12 cellular contexts compared by ENCODE assay signal in the genomic region with DNA sequence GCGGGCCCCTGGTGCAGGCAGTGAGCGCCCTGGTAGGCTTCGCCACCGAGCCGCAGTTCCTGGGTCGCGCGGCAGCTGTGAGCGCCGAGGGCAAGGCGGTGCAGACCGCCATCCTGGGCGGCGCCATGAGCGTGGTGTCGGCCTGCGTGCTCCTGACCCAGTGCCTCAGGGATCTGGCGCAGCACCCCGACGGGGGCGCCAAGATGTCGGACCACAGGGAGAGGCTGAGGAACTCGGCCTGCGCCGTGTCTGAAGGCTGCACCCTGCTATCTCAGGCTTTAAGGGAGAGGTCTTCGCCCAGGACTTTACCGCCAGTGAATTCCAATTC. TPM values are rescaled to one million over a fixed set of nuclear protein-coding genes. Genes with fewer than 3 reads are reported as not detected.
DNase-seq lines count a peak whose midpoint lies in the region; FAIRE-seq and TF ChIP-seq lines count a peak whose summit lies in the region.
"Had no signal": no experiment of that assay in that cellular context is flagged by ENCODE, and none has a peak within 500 bp of the region (broad histone marks: within the 10 kb centered on the region; RNA-seq: fewer than 3 reads in every experiment).

No MANE protein-coding gene starts in this region.

- peak overlapping the region; percentile 91 to 99 (median 98) for H3K4me2 ChIP-seq in BLaER1 treated with 17β-estradiol and CSF1 and Interleukin-3, amounts not matched to agents 10 nM and 100 nM
- H3K4me2 ChIP-seq in KMS-11 (peak overlapping the region; percentile 54; the same call in 1 of the 2 replicates), H1 (ENCODE audit: insufficient read depth in 1 of 2, low read depth in 2 of 2, low read length in 2 of 2) (peak overlapping the region; percentile 76 to 80; a peak in 3 of 4 replicates)

- peak overlapping the region; percentile 85 for H3K4me3 Mint-ChIP-seq in neural crest cell

- peaks cover 25 to 54% (median 36%) of the 10 kb centered on the region in 11 experiments; a peak in 21 of 22 replicates for H3K36me3 ChIP-seq in BLaER1 treated with 17β-estradiol and CSF1 and Interleukin-3, amounts not matched to agents 10 nM and 100 nM
- H3K36me3 ChIP-seq in KMS-11 (ENCODE audit: insufficient read depth) (no peaks in the 10 kb centered on the region), H1 (ENCODE audit: control insufficient read depth in 2 of 4, insufficient read depth in 4 of 4, low read length in 3 of 4) (no peaks in the 10 kb centered on the region; a peak in 1 of 8 replicates), prostate gland (no peaks in the 10 kb centered on the region)

- H3K36me3 Mint-ChIP-seq in neural crest cell (ENCODE audit: low read depth), result peaks cover 9% of the 10 kb centered on the region

- intact Hi-C loops in prostate gland (cut with DNase I), result no loop called here

- no peak overlapping the region for H3K56ac ChIP-seq in H1 (replicated peaks; ENCODE audit: insufficient read length, low read depth, low read length)

- TF ChIP-seq POLR2A in H1 (IDR thresholded peaks at IDR 0.05; ENCODE audit: control extremely low read depth in 1 of 2, low read depth in 2 of 2, low read length in 2 of 2) (no peak), prostate gland (IDR thresholded peaks at IDR 0.05) (no peak)

- no peak overlapping the region for H4K8ac ChIP-seq in H1 (ENCODE audit: extremely low read depth, insufficient read depth, low read length)

- no peak overlapping the region for H2BK20ac ChIP-seq in H1 (ENCODE audit: low read length)

- H3K27me3 Mint-ChIP-seq in neural crest cell (ENCODE audit: low read depth), result no peaks in the 10 kb centered on the region

- H3K23ac ChIP-seq in H1 (ENCODE audit: insufficient read length), result no peak overlapping the region

- no peak overlapping the region for H3K4ac ChIP-seq in H1 (replicated peaks; ENCODE audit: insufficient read length, low read depth, low read length)

- peaks cover 38 to 65% (median 62%) of the 10 kb centered on the region in 11 experiments; a peak in 21 of 22 replicates for H4K20me1 ChIP-seq in BLaER1 treated with 17β-estradiol and CSF1 and Interleukin-3, amounts not matched to agents 10 nM and 100 nM
- no peaks in the 10 kb centered on the region for H4K20me1 ChIP-seq in KMS-11 (ENCODE audit: insufficient read depth)
- peaks cover 2 to 8% of the 10 kb centered on the region in 2 experiments for H4K20me1 ChIP-seq in H1 (replicated peaks in 1 of 2; ENCODE audit: control insufficient read depth in 1 of 2, insufficient read depth in 2 of 2, low read length in 2 of 2)

- no peaks in the 10 kb centered on the region for H3K9me3 ChIP-seq in BLaER1 treated with 17β-estradiol and CSF1 and Interleukin-3, amounts not matched to agents 10 nM and 100 nM (replicated peaks in 1 of 11)
- H3K9me3 ChIP-seq in H1 (ENCODE audit: insufficient read depth in 2 of 2, low read depth in 1 of 2, low read length in 1 of 2), result no peaks in the 10 kb centered on the region; a peak in 1 of 4 replicates
- H3K9me3 ChIP-seq in prostate gland, result no peaks in the 10 kb centered on the region

- H2AK5ac ChIP-seq in H1 (ENCODE audit: low read depth, low read length), result no peak overlapping the region

- peaks cover 45 to 77% (median 61%) of the 10 kb centered on the region in 10 experiments for H3K4me1 ChIP-seq in BLaER1 treated with 17β-estradiol and CSF1 and Interleukin-3, amounts not matched to agents 10 nM and 100 nM
- H3K4me1 ChIP-seq in KMS-11 (ENCODE audit: low read depth, poor library complexity, severe bottlenecking) (peaks cover 16% of the 10 kb centered on the region), H1 (replicated peaks in 1 of 4; ENCODE audit: control insufficient read depth in 3 of 4, insufficient read depth in 4 of 4, low read length in 3 of 4) (peaks cover 0 to 8% (median 5%) of the 10 kb centered on the region in 4 experiments; a peak in 4 of 7 replicates), prostate gland (replicated peaks) (peaks cover 9% of the 10 kb centered on the region)

- H2BK5ac ChIP-seq in H1 (ENCODE audit: low read depth, low read length), result peak overlapping the region; percentile 60; the same call in 1 of the 2 replicates

- POLR2A ChIA-PET in H1 (lab: Charles Lee; ENCODE audit: partially characterized antibody), result interaction anchor here (1.0 to 2.9 kb wide), 6 partner anchors 9 to 105 kb away, joined by 3 to 8 read pairs (median 6); no protein-coding TSS in a partner anchor

- peaks cover 32% of the 10 kb centered on the region for H3K79me2 ChIP-seq in KMS-11 (ENCODE audit: insufficient read depth, low read depth)
- no peaks in the 10 kb centered on the region for H3K79me2 ChIP-seq in H1 (ENCODE audit: control insufficient read depth in 1 of 2, insufficient read depth in 2 of 2, low read length in 2 of 2)

- peak overlapping the region; percentile 81 to 99 (median 96) for H3K4me3 ChIP-seq in BLaER1 treated with 17β-estradiol and CSF1 and Interleukin-3, amounts not matched to agents 10 nM and 100 nM
- no peak overlapping the region for H3K4me3 ChIP-seq in KMS-11 (IDR thresholded peaks at IDR 0.05; ENCODE audit: insufficient read depth, low read depth, low read length)
- H3K4me3 ChIP-seq in H1 (ENCODE audit: extremely low read depth in 1 of 4, insufficient read depth in 2 of 4, low read depth in 3 of 4, low read length in 4 of 4), result peak overlapping the region in 2 of 4 experiments; percentile 81 to 90; a peak in 4 of 8 replicates
- H3K4me3 ChIP-seq in prostate gland, result peak overlapping the region in 1 of 2 donors; percentile 96

- FAIRE-seq in H1 (lab: Jason Lieb, UNC), result no peak

- no peak overlapping the region for H3K18ac ChIP-seq in H1 (ENCODE audit: extremely low read depth, low read length)

- CTCF ChIA-PET in H1 (lab: Charles Lee; ENCODE audit: partially characterized antibody), result interaction anchor here (1.6 to 1.8 kb wide), 2 partner anchors 106 to 263 kb away, joined by 4 to 12 read pairs; no protein-coding TSS in a partner anchor

- no peak for TF ChIP-seq CTCF in KMS-11 (conservative IDR thresholded peaks at IDR 0.05; ENCODE audit: low read depth, low read length)
- TF ChIP-seq CTCF in H1 (IDR thresholded peaks at IDR 0.05; ENCODE audit: control extremely low read depth in 1 of 3, insufficient read depth in 1 of 3, low read depth in 1 of 3, low read length in 3 of 3), result no peak
- TF ChIP-seq CTCF in neural crest cell (conservative IDR thresholded peaks at IDR 0.05), result no peak
- no peak for TF ChIP-seq CTCF in prostate gland (IDR thresholded peaks at IDR 0.05)

- DNase-seq in H1 (ENCODE audit: low read depth in 1 of 2, low spot score in 2 of 2) (no peak), neural crest cell (ENCODE audit: low read depth, low spot score) (no peak), prostate gland (ENCODE audit: low spot score) (no peak), DMS79 (lab: John Stamatoyannopoulos, UW) (no peak), NCI-H226 (no peak), SHP77 (lab: John Stamatoyannopoulos, UW) (no peak)
- DNase-seq: GF-D8; NCI-H2081 treated with DMSO at 0.1 percent for 48 hours; stimulated activated CD4-positive, alpha-beta T cell treated with anti-CD3 and anti-CD28 coated beads, Interleukin-4, amount 100 ng/mL, for 1 hour had no signal

- H3K9ac ChIP-seq in BLaER1 treated with 17β-estradiol and CSF1 and Interleukin-3, amounts not matched to agents 10 nM and 100 nM, result peak overlapping the region; percentile 95 to 100 (median 99); a peak in 21 of 22 replicates
- H3K9ac ChIP-seq in KMS-11 (no peak overlapping the region), H1 (replicated peaks in 1 of 4; ENCODE audit: extremely low read depth in 1 of 4, low read depth in 3 of 4, low read length in 3 of 4) (no peak overlapping the region)

- peaks cover 2% of the 10 kb centered on the region; the same call in 1 of the 2 replicates for H3K79me1 ChIP-seq in H1 (ENCODE audit: low read depth, low read length)

- no peak for TF ChIP-seq RAD21 in H1 (IDR thresholded peaks at IDR 0.05 in 1 of 2, conservative IDR thresholded peaks at IDR 0.05 in 1 of 2; ENCODE audit: low read depth in 2 of 2, low read length in 2 of 2)

- H4K91ac ChIP-seq in H1 (replicated peaks; ENCODE audit: insufficient read length, low read length), result no peak overlapping the region

- no peak overlapping the region for H2BK15ac ChIP-seq in H1 (ENCODE audit: low read length)

- H2BK12ac ChIP-seq in H1 (ENCODE audit: low read depth, low read length), result 0 out of 2 replicates have a peak overlapping the region, but pooled peaks have one; percentile 50

- H3K14ac ChIP-seq in H1 (ENCODE audit: insufficient read length), result no peak overlapping the region

- TF ChIP-seq EP300 in H1 (IDR thresholded peaks at IDR 0.05; ENCODE audit: borderline replicate concordance in 1 of 2, low read depth in 2 of 2, low read length in 2 of 2), result no peak

- H3K4me1 Mint-ChIP-seq in neural crest cell, result peaks cover 38% of the 10 kb centered on the region

- WGBS in H1 (ENCODE audit: extremely low coverage in 1 of 2, insufficient coverage in 1 of 2, insufficient read length in 1 of 2, insufficient replicate concordance in 2 of 2, low coverage in 1 of 2, low lambda C conversion rate in 2 of 2, missing lambda C conversion rate in 1 of 2), 2 experiments, result 88% methylated on average over 26 of the region's 27 CpGs; no CpG with 5 or more reads in 1 of the 2 experiments
- 94% methylated on average over 19 of the region's 27 CpGs for WGBS in prostate gland

- H3K23me2 ChIP-seq in H1 (ENCODE audit: low read depth, low read length), result peaks cover 17% of the 10 kb centered on the region; the same call in 1 of the 2 replicates

- no peak overlapping the region for H4K5ac ChIP-seq in H1 (ENCODE audit: insufficient read length, low read depth, low read length)

- H2AFZ ChIP-seq in KMS-11 (ENCODE audit: low read depth) (no peak overlapping the region), H1 (ENCODE audit: low read length) (no peak overlapping the region)

- H3K9me3 Mint-ChIP-seq in neural crest cell, result no peaks in the 10 kb centered on the region
- H3K9me3 Mint-ChIP-seq: T-helper 1 cell treated with Interleukin-12 subunit alpha and Interleukin-12 subunit beta and Interleukin-4 antibody, amounts not matched to agents 30 μg/mL and 1 μg/mL, for 36 hours had no signal

- no peak overlapping the region for H3K27ac Mint-ChIP-seq in neural crest cell (ENCODE audit: unreplicated experiment)

- H2BK120ac ChIP-seq in H1 (replicated peaks; ENCODE audit: low read depth, low read length), result no peak overlapping the region

- H3K27me3 ChIP-seq in BLaER1 treated with 17β-estradiol and CSF1 and Interleukin-3, amounts not matched to agents 10 nM and 100 nM, result no peaks in the 10 kb centered on the region
- H3K27me3 ChIP-seq in KMS-11 (ENCODE audit: insufficient read depth, low read depth) (no peaks in the 10 kb centered on the region), H1 (replicated peaks in 1 of 4; ENCODE audit: control insufficient read depth in 3 of 4, extremely low read depth in 1 of 4, insufficient read depth in 3 of 4, low read length in 3 of 4) (peaks cover 0 to 12% (median 9%) of the 10 kb centered on the region in 4 experiments; a peak in 5 of 7 replicates), prostate gland (replicated peaks; ENCODE audit: insufficient read depth) (no peaks in the 10 kb centered on the region)

- peak overlapping the region in 8 of 11 experiments; percentile 94 to 100 (median 98); a peak in 9 of 22 replicates for H3K27ac ChIP-seq in BLaER1 treated with 17β-estradiol and CSF1 and Interleukin-3, amounts not matched to agents 10 nM and 100 nM
- no peak overlapping the region for H3K27ac ChIP-seq in KMS-11
- no peak overlapping the region for H3K27ac ChIP-seq in H1 (ENCODE audit: low read depth, low read length)
- no peak overlapping the region for H3K27ac ChIP-seq in prostate gland

RNA-seq across cellular contexts. Expression of gene TLNRD1, which starts 2.3 kb away (rescaled TPM):
- 19.8 and 20.5 TPM in 2 replicates for total RNA-seq in H1 (2021; fragmentation: NEBNext Ultra II Directional; extraction: Animal tissue kit (Norgen Biotek cat#: 25700))
- 12.2 and 15.5 TPM in 2 replicates for polyA plus RNA-seq in H1 (2011; rRNA removed)
- 12.0 TPM for polyA plus RNA-seq in H1 (2011; cell fraction: cytosol; rRNA removed)
- 11.5 TPM for polyA plus RNA-seq in H1 (2011; cell fraction: nucleus; rRNA removed)
- polyA plus RNA-seq in H1 (2012, experiment 1 of 2), result 7.7 to 11.6 TPM (median 11.0 TPM) in 4 replicates
- polyA plus RNA-seq in H1 (2012, experiment 2 of 2), result 10.8 TPM
- polyA plus RNA-seq in H1 (2013, experiment 1 of 2), result 11.0 TPM
- polyA plus RNA-seq in H1 (2013, experiment 2 of 2), result 10.5 TPM
- polyA minus RNA-seq in H1 (2011; rRNA and poly(A)+ RNA removed), result 2.1 and 3.6 TPM in 2 replicates
- 13.8 TPM for polyA minus RNA-seq in H1 (2011; cell fraction: cytosol; rRNA and poly(A)+ RNA removed)
- polyA minus RNA-seq in H1 (2011; cell fraction: nucleus; rRNA and poly(A)+ RNA removed), result 14.3 TPM
- total RNA-seq in neural crest cell (30.6 and 31.7 TPM in 2 replicates), prostate gland (10 to 100 TPM; 19.3 to 25.4 TPM)

RNA-seq across cellular contexts. Expression of gene MESD, which starts 13.4 kb away (rescaled TPM):
- total RNA-seq in H1 (2021; fragmentation: NEBNext Ultra II Directional; extraction: Animal tissue kit (Norgen Biotek cat#: 25700)), result 28.3 and 30.2 TPM in 2 replicates
- 9.0 and 11.0 TPM in 2 replicates for polyA plus RNA-seq in H1 (2011; rRNA removed)
- polyA plus RNA-seq in H1 (2011; cell fraction: cytosol; rRNA removed), result 13.8 TPM
- 14.7 TPM for polyA plus RNA-seq in H1 (2011; cell fraction: nucleus; rRNA removed)
- 22.3 to 32.0 TPM (median 24.0 TPM) in 4 replicates for polyA plus RNA-seq in H1 (2012, experiment 1 of 2)
- 8.8 TPM for polyA plus RNA-seq in H1 (2012, experiment 2 of 2)
- polyA plus RNA-seq in H1 (2013, experiment 1 of 2), result 36.2 TPM
- 45.6 TPM for polyA plus RNA-seq in H1 (2013, experiment 2 of 2)
- 16.4 and 16.6 TPM in 2 replicates for polyA minus RNA-seq in H1 (2011; rRNA and poly(A)+ RNA removed)
- 14.2 TPM for polyA minus RNA-seq in H1 (2011; cell fraction: cytosol; rRNA and poly(A)+ RNA removed)
- 33.9 TPM for polyA minus RNA-seq in H1 (2011; cell fraction: nucleus; rRNA and poly(A)+ RNA removed)
- total RNA-seq in neural crest cell (30.7 and 31.9 TPM in 2 replicates), prostate gland (10 to 100 TPM; 28.0 to 33.9 TPM)

Comparison
In these comparisons a context has a peak if more than half of its experiments do, and no peak if none do; other contexts are left out.
1. H3K27ac ChIP-seq: peak in BLaER1 treated with 17β-estradiol and CSF1 and Interleukin-3, amounts not matched to agents 10 nM and 100 nM (8 of 11); none in KMS-11 (single experiment), H1 (single experiment) and prostate gland (0 of 2).
2. H3K9ac ChIP-seq: peak in BLaER1 treated with 17β-estradiol and CSF1 and Interleukin-3, amounts not matched to agents 10 nM and 100 nM (11 of 11); none in KMS-11 (single experiment) and H1 (0 of 4).
3. Peak in every context shown above with its lines, with median percentiles within 50 percentile points of each other: H3K4me2 ChIP-seq.